Comparison of ENCODE assay signal across 8 cellular contexts in the genomic region with DNA sequence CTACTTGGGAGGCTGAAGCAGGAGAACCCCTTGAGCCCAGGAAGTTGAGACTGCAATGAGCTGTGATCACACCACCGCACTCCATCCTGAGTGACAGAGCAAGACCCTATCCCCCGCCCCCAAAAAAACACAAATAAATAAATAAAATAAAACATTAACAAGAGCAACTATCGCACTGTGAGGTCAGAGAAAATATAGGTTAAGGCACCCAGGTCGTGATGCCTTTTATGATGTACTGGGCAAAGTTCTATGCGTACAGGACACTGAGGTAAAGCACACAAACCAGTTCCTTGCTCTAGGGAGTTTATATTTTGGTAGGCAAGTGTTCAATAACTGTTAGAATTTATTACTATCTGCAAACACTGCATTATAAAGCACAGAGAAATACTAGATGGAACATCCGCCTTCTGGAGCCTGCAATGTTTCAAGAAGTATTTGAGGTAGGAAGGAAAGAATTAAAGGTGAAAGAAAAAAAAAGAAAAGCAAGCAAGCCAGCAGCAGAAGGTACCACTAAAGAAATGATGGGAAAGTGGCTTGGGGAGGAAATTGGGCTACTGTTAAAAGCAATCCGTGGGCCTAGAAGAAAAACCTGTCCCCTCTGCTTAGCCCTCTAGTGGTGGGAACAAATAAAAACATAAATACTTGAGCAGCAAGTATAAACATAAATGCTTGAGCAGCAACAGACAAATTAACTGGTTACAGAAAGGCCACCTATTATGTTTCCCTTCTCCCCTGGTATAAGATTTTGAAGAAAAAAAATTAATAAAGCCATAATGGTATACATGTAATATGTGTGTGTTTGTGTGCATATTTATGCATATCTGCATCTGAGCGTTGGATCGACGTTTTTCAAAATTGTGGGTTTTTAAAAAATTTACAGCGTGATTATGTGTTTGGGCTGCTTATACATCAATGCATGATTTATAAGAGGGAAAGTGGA.
A peak's percentile ranks its signal among the peaks of the same experiment; 100 is the strongest.
DNase-seq lines count a peak whose midpoint lies in the region; ATAC-seq, FAIRE-seq and TF ChIP-seq lines count a peak whose summit lies in the region.

No MANE protein-coding gene starts in this region.

- no peak for TF ChIP-seq POLR2A in gastrocnemius medialis (IDR thresholded peaks at IDR 0.05)

- H3K4me3 ChIP-seq in gastrocnemius medialis, result no peak overlapping the region

- H3K9me3 ChIP-seq in gastrocnemius medialis, result no peaks in the 10 kb centered on the region

- ATAC-seq in HG03571 (IDR thresholded peaks at IDR 0.05; ENCODE audit: unreplicated experiment) (no peak), gastrocnemius medialis (no peak)

- no peaks in the 10 kb centered on the region for H3K27me3 ChIP-seq in gastrocnemius medialis

- no peaks in the 10 kb centered on the region for H3K4me1 ChIP-seq in gastrocnemius medialis

- DNase-seq in D721Med (ENCODE audit: insufficient read length, low spot score) (peak; percentile 19), HT1080 (ENCODE audit: low read depth) (peak; percentile 29), iris pigment epithelial cell (ENCODE audit: low read depth) (peak; percentile 17), gastrocnemius medialis (no peak), posterior vena cava (ENCODE audit: low spot score) (no peak)
- DNase-seq in activated CD4-positive, alpha-beta T cell treated with anti-CD3 and anti-CD28 coated beads for 4 hours, result no peak

- intact Hi-C loops in gastrocnemius medialis (cut with DNase I; ENCODE audit: low total_unique reads) (no loop called here), posterior vena cava (cut with DNase I) (no loop called here)

- peak; percentile 56 for FAIRE-seq in D721Med (lab: Jason Lieb, UNC)
- peak; percentile 7 for FAIRE-seq in TTC549 (lab: Jason Lieb, UNC)

- H3K27ac ChIP-seq in gastrocnemius medialis, result no peak overlapping the region

- in situ Hi-C loops in gastrocnemius medialis (cut with MboI; ENCODE audit: low sequenced_read_pairs in 4 of 4), result no loop called here

- TF ChIP-seq CTCF in D721Med (IDR thresholded peaks at IDR 0.05; ENCODE audit: insufficient read depth, missing control alignments) (peak; percentile 58), gastrocnemius medialis (IDR thresholded peaks at IDR 0.05 in 4 of 5, conservative IDR thresholded peaks at IDR 0.05 in 1 of 5) (peak in 2 of 5 experiments; percentile 14)

- H3K36me3 ChIP-seq in gastrocnemius medialis, result no peaks in the 10 kb centered on the region

Comparison
In these comparisons a context has a peak if more than half of its experiments do, and no peak if none do; other contexts are left out.
1. DNase-seq: peak in D721Med (single experiment), HT1080 (single experiment) and iris pigment epithelial cell (single experiment); none in gastrocnemius medialis (0 of 2), activated CD4-positive, alpha-beta T cell treated with anti-CD3 and anti-CD28 coated beads for 4 hours (0 of 2) and posterior vena cava (single experiment).